Comparison of ENCODE assay signal across 9 cellular contexts in the genomic region with DNA sequence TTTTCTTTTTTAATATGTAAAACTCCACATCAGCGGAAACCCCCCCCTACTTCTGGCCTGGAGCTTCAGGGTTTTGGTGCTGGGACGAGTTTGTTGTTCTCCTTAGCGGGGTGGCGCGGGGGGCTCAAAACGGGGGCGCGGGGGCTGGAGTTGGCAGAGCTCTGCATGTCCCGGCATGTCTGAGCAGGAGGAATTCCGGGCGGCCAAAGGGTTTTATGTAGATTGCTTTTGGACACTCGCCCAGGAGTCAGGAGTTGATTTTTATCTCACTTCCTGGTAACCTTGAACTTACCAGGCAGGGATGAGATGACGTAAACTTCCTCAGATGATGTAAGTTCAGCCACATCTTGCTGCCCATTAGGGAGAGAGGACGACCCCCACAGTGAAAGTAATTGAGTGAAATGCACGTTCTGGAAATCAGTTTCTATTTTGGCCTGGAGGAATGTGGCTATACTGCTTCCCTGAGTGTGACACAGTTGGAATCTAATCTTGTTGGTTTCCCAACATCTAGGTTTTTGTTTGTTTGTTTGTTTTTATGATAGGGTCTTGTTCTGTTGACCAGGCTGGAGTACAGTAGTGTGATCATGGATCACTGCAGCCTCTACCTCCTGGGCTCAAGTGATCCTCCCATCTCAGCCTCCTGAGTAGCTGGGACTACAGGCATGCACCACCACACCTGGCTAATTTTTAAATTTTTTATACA. TPM values are rescaled to one million over a fixed set of nuclear protein-coding genes. Genes with fewer than 3 reads are reported as not detected.
DNase-seq lines count a peak whose midpoint lies in the region; ATAC-seq and TF ChIP-seq lines count a peak whose summit lies in the region.
"Had no signal": no experiment of that assay in that cellular context is flagged by ENCODE, and none has a peak within 500 bp of the region (broad histone marks: within the 10 kb centered on the region; RNA-seq: fewer than 3 reads in every experiment).

No MANE protein-coding gene starts in this region.

- no peaks in the 10 kb centered on the region for H3K9me3 Mint-ChIP-seq in endothelial cell (ENCODE audit: unreplicated experiment)
- H3K9me3 Mint-ChIP-seq: memory B cell had no signal

- peak overlapping the region; percentile 57 for H3K27ac Mint-ChIP-seq in endothelial cell (ENCODE audit: unreplicated experiment)
- H3K27ac Mint-ChIP-seq: memory B cell had no signal

- peak overlapping the region; percentile 76 for H3K4me3 Mint-ChIP-seq in endothelial cell (ENCODE audit: unreplicated experiment)
- H3K4me3 Mint-ChIP-seq: memory B cell had no signal

- DNase-seq in Ammon's horn (ENCODE audit: low spot score) (peak; percentile 69), HS-27A (ENCODE audit: low read depth) (peak; percentile 85), RPMI7951 (ENCODE audit: low read depth) (peak; percentile 99), endothelial cell (ENCODE audit: low spot score) (peak; percentile 15), midbrain (lab: John Stamatoyannopoulos, UW) (peak; percentile 7)

- TF ChIP-seq CTCF in endothelial cell (IDR thresholded peaks at IDR 0.05; ENCODE audit: unreplicated experiment) = no peak

- peaks cover 12% of the 10 kb centered on the region for H3K36me3 Mint-ChIP-seq in endothelial cell (ENCODE audit: low read depth, unreplicated experiment)

- H3K27me3 Mint-ChIP-seq in endothelial cell (ENCODE audit: unreplicated experiment) = peaks cover 3% of the 10 kb centered on the region
- H3K27me3 Mint-ChIP-seq: memory B cell had no signal

- H3K4me1 Mint-ChIP-seq in endothelial cell (ENCODE audit: unreplicated experiment) = peaks cover 13% of the 10 kb centered on the region
- H3K4me1 Mint-ChIP-seq: memory B cell had no signal

- no peak for ATAC-seq in HG03469 (IDR thresholded peaks at IDR 0.05; ENCODE audit: unreplicated experiment)
- ATAC-seq in GM21619 (IDR thresholded peaks at IDR 0.05; ENCODE audit: unreplicated experiment) = no peak
- ATAC-seq in HG03108 (IDR thresholded peaks at IDR 0.05; ENCODE audit: unreplicated experiment) = no peak

RNA-seq across cellular contexts. Expression of gene GDF15, which starts 21.0 kb away (rescaled TPM):
- total RNA-seq in RPMI7951 (2014; rRNA removed; shearing (Covaris generic)) = 1.4 and 1.6 TPM in 2 replicates
- 1.3 TPM for total RNA-seq in endothelial cell (ENCODE audit: unreplicated experiment)

RNA-seq across cellular contexts. Expression of gene PGPEP1, which starts 24.6 kb away (rescaled TPM):
- 10.7 and 11.9 TPM in 2 replicates for total RNA-seq in RPMI7951 (2014; rRNA removed; shearing (Covaris generic))
- 32.1 TPM for total RNA-seq in endothelial cell (ENCODE audit: unreplicated experiment)

RNA-seq across cellular contexts. Expression of gene LRRC25, which starts 32.4 kb away (rescaled TPM):
- total RNA-seq in RPMI7951 (2014; rRNA removed; shearing (Covaris generic)) = not detected in 2 replicates
- not detected for total RNA-seq in endothelial cell (ENCODE audit: unreplicated experiment)

RNA-seq across cellular contexts. Expression of gene LSM4, which starts 42.1 kb away (rescaled TPM):
- 385 and 496 TPM in 2 replicates for total RNA-seq in RPMI7951 (2014; rRNA removed; shearing (Covaris generic))
- 166 TPM for total RNA-seq in endothelial cell (ENCODE audit: unreplicated experiment)

RNA-seq across cellular contexts. Expression of gene SSBP4, which starts 54.2 kb away (rescaled TPM):
- 25.1 and 38.9 TPM in 2 replicates for total RNA-seq in RPMI7951 (2014; rRNA removed; shearing (Covaris generic))
- total RNA-seq in endothelial cell (ENCODE audit: unreplicated experiment) = 60.7 TPM

Comparison
In these comparisons a context has a peak if more than half of its experiments do, and no peak if none do; other contexts are left out.
1. DNase-seq: peak in every context shown above with its lines; median percentile 99 in RPMI7951; 85 in HS-27A; 69 in Ammon's horn; 15 in endothelial cell; 7 in midbrain.